ENCODE assay signal across 8 cellular contexts in the genomic region with DNA sequence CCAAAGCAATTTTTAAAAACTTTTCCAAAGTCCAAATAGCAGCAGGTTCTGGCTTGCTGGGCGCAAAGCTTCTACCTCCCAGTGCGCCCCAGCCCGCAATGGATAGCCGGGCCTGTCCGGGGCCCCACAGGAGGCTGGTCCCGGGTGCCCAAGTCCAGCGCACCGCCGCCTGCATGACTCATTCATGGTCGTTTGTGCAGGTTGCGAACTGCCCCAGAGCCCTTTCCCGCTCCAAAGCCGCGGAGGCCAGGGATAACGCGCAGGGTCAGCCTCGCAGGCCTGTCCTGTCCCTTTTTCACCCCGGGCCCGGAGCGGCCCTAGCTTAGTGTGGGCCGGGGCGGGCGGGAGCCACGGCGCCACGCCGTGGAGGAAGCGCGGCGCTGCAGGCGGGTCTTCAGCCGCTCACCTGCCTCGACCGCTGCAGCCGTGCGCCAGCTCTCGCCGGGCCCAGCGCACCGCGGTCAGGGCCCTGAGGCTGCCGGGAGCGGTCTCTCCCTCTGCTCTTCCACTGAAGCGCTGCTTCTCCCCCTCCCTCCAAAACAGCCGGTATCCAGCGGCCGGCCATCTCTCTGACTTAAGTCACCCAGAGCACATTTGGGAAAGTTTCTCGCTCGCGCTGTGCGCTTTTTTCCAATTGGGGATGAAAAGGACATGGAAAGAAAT. TPM values are rescaled to one million over a fixed set of nuclear protein-coding genes. Genes with fewer than 3 reads are reported as not detected.
A peak's percentile ranks its signal among the peaks of the same experiment; 100 is the strongest.
DNase-seq lines count a peak whose midpoint lies in the region; ATAC-seq and TF ChIP-seq lines count a peak whose summit lies in the region.

No MANE protein-coding gene starts in this region.

- peak overlapping the region; percentile 93 for H3K4me2 ChIP-seq in skeletal muscle satellite cell (ENCODE audit: low read length)

- H3K9me3 Mint-ChIP-seq in MCF 10A (ENCODE audit: unreplicated experiment): no peaks in the 10 kb centered on the region

- no peaks in the 10 kb centered on the region for H3K36me3 Mint-ChIP-seq in MCF 10A (ENCODE audit: insufficient read depth, unreplicated experiment)

- H3K9me3 ChIP-seq in iPS-18c (ENCODE audit: control insufficient read depth, insufficient read depth, low read length) (no peaks in the 10 kb centered on the region), skeletal muscle satellite cell (replicated peaks; ENCODE audit: low read length) (no peaks in the 10 kb centered on the region)

- DNase-seq in GM06990 (ENCODE audit: extremely low read depth, insufficient read length): peak; percentile 88
- DNase-seq in KBM-7: peak; percentile 82
- DNase-seq in T-helper 9 cell: peak; percentile 57
- DNase-seq in MCF 10A (ENCODE audit: unreplicated experiment): peak; percentile 81
- DNase-seq in NCI-H524 treated with DMSO at 0.1 percent for 48 hours (lab: John Stamatoyannopoulos, UW): no peak

- H3K4me1 Mint-ChIP-seq in MCF 10A (ENCODE audit: insufficient read depth, unreplicated experiment): peaks cover 24% of the 10 kb centered on the region

- H3K4me3 ChIP-seq in GM06990 (replicated peaks; ENCODE audit: low read depth, low read length) (peak overlapping the region; percentile 68), iPS-18c (ENCODE audit: insufficient read depth, low read depth, low read length) (peak overlapping the region; percentile 72), skeletal muscle satellite cell (ENCODE audit: low read length) (peak overlapping the region; percentile 80)

- ATAC-seq in GM21786 (IDR thresholded peaks at IDR 0.05; ENCODE audit: unreplicated experiment): peak; percentile 29

- H3K4me1 ChIP-seq in skeletal muscle satellite cell (ENCODE audit: control insufficient read depth, insufficient read depth, low read length): peaks cover 36% of the 10 kb centered on the region

- H3K9ac ChIP-seq in skeletal muscle satellite cell (ENCODE audit: low read depth, low read length): peak overlapping the region; percentile 76

- in situ Hi-C loops in KBM-7 (cut with MboI; ENCODE audit: low pct_unique_long_range_greater_than_20kb, low sequenced_read_pairs): no loop called here

- H3K36me3 ChIP-seq in GM06990 (ENCODE audit: control insufficient read depth, insufficient read depth, low read length) (peaks cover 7% of the 10 kb centered on the region), skeletal muscle satellite cell (ENCODE audit: insufficient read depth, low read length) (no peaks in the 10 kb centered on the region)

- no peaks in the 10 kb centered on the region for H3K27me3 Mint-ChIP-seq in MCF 10A (ENCODE audit: insufficient read depth, unreplicated experiment)

- TF ChIP-seq CTCF in GM06990 (IDR thresholded peaks at IDR 0.05; ENCODE audit: insufficient read depth, low read length, poor library complexity, severe bottlenecking) (peak; percentile 71), MCF 10A (IDR thresholded peaks at IDR 0.05; ENCODE audit: unreplicated experiment) (peak; percentile 81)

- CTCF ChIA-PET in MCF 10A (lab: Yijun Ruan, JAX): interaction anchor here (0.7 to 3.0 kb wide), 14 partner anchors 10 to 902 kb away, joined by 3 to 24 read pairs (median 4); no protein-coding TSS in a partner anchor

- H3K27me3 ChIP-seq in GM06990 (replicated peaks; ENCODE audit: control insufficient read depth, insufficient read depth, low read length) (peaks cover 1% of the 10 kb centered on the region), skeletal muscle satellite cell (ENCODE audit: control insufficient read depth, insufficient read depth, low read length) (peaks cover 49% of the 10 kb centered on the region)

- no TSS peak for BruUV-seq in MCF 10A (replicated peaks; lab: Mats Ljungman, UMichigan)

- intact Hi-C loops in MCF 10A (cut with micrococcal nuclease): loop anchor here (1.0 to 5.0 kb wide), 7 partner anchors 99 to 571 kb away; no protein-coding TSS in a partner anchor

- POLR2A ChIA-PET in MCF 10A (lab: Yijun Ruan, JAX): interaction anchor here (0.6 to 5.7 kb wide), 7 partner anchors 12 to 553 kb away, joined by 3 to 94 read pairs (median 4); partner anchors contain the start of gene ADO

- H3K4me3 Mint-ChIP-seq in MCF 10A (ENCODE audit: unreplicated experiment): peak overlapping the region; percentile 95

- H3K27ac Mint-ChIP-seq in MCF 10A (ENCODE audit: low read depth, unreplicated experiment): peak overlapping the region; percentile 95

RNA-seq across cellular contexts. Expression of gene EGR2, which starts 1.7 kb away (rescaled TPM):
- total RNA-seq in MCF 10A (2022): 0.25 and 1.0 TPM in 2 replicates
- 0.25 and 0.87 TPM in 2 replicates for total RNA-seq in skeletal muscle satellite cell (2012; rRNA removed)

RNA-seq across cellular contexts. Expression of gene ADO, which starts 13.4 kb away (rescaled TPM):
- total RNA-seq in MCF 10A (2022): 22.1 and 24.3 TPM in 2 replicates
- total RNA-seq in skeletal muscle satellite cell (2012; rRNA removed): 19.3 and 21.6 TPM in 2 replicates
